In genomic region chr11:66881436-66881835, GRCh38 we compare ENCODE assay signal across 14 cellular contexts. TPM values are rescaled to one million over a fixed set of nuclear protein-coding genes. Genes with fewer than 3 reads are reported as not detected.
DNase-seq lines count a peak whose midpoint lies in the region; ATAC-seq and TF ChIP-seq lines count a peak whose summit lies in the region.
"Had no signal": no experiment of that assay in that cellular context is flagged by ENCODE, and none has a peak within 500 bp of the region (broad histone marks: within the 10 kb centered on the region; RNA-seq: fewer than 3 reads in every experiment).

No MANE protein-coding gene starts in this region.

- H3K9ac ChIP-seq in colonic mucosa (ENCODE audit: low read depth in 2 of 2, low read length in 2 of 2): no peak overlapping the region

- peaks cover 34% of the 10 kb centered on the region for H3K4me1 ChIP-seq in RWPE2 (ENCODE audit: insufficient read depth, poor library complexity, severe bottlenecking)
- peaks cover 11% of the 10 kb centered on the region for H3K4me1 ChIP-seq in foreskin keratinocyte
- no peaks in the 10 kb centered on the region for H3K4me1 ChIP-seq in colonic mucosa

- peak; percentile 12; the same call in 1 of the 2 replicates for TF ChIP-seq RAD21 in Ishikawa (IDR thresholded peaks at IDR 0.05; ENCODE audit: low read depth)

- H3K27me3 ChIP-seq in RWPE2 (ENCODE audit: insufficient read depth, poor library complexity, severe bottlenecking) (no peaks in the 10 kb centered on the region), foreskin keratinocyte (no peaks in the 10 kb centered on the region), colonic mucosa (no peaks in the 10 kb centered on the region)
- H3K27me3 ChIP-seq: BE2C, tibial nerve had no signal

- DNase-seq in COLO668 (lab: John Stamatoyannopoulos, UW; ENCODE audit: unreplicated experiment) (peak; percentile 70), RWPE2 (ENCODE audit: low spot score) (peak; percentile 40), foreskin keratinocyte (no peak), colonic mucosa (no peak), glomerular visceral epithelial cell (ENCODE audit: extremely low spot score) (no peak), NCI-H1436 treated with DMSO at 0.1 percent for 48 hours (lab: John Stamatoyannopoulos, UW) (no peak)
- DNase-seq: activated gamma-delta T cell treated with Interleukin-2 at 50 U/mL for 16 hours, BE2C, EL, lower lobe of right lung had no signal

- no peak overlapping the region for H3K4me3 ChIP-seq in RWPE2 (ENCODE audit: severe bottlenecking)
- no peak overlapping the region for H3K4me3 ChIP-seq in colonic mucosa
- H3K4me3 ChIP-seq: lower lobe of right lung, tibial nerve had no signal

- intact Hi-C loops in colonic mucosa (cut with DNase I): no loop called here

- no peak for TF ChIP-seq CTCF in RWPE2 (IDR thresholded peaks at IDR 0.05; ENCODE audit: poor library complexity, severe bottlenecking)
- peak; percentile 14 for TF ChIP-seq CTCF in foreskin keratinocyte (conservative IDR thresholded peaks at IDR 0.05)
- no peak for TF ChIP-seq CTCF in colonic mucosa (IDR thresholded peaks at IDR 0.05)

- H3K36me3 ChIP-seq in RWPE2 (ENCODE audit: low read depth): no peaks in the 10 kb centered on the region
- no peaks in the 10 kb centered on the region for H3K36me3 ChIP-seq in colonic mucosa
- H3K36me3 ChIP-seq: BE2C, lower lobe of right lung, tibial nerve had no signal

- ATAC-seq in RWPE2 (ENCODE audit: low read depth): no peak
- no peak for ATAC-seq in foreskin keratinocyte
- ATAC-seq in HG03159 (IDR thresholded peaks at IDR 0.05; ENCODE audit: unreplicated experiment): no peak
- ATAC-seq: HepG2 had no signal

- H3K27ac ChIP-seq in RWPE2 (ENCODE audit: poor library complexity, severe bottlenecking) (peak overlapping the region; percentile 58), foreskin keratinocyte (no peak overlapping the region), colonic mucosa (no peak overlapping the region)
- H3K27ac ChIP-seq: lower lobe of right lung had no signal

- H3K9me3 ChIP-seq in RWPE2 (ENCODE audit: severe bottlenecking) (no peaks in the 10 kb centered on the region), colonic mucosa (no peaks in the 10 kb centered on the region)
- H3K9me3 ChIP-seq: BE2C, lower lobe of right lung, tibial nerve had no signal

- no peak for TF ChIP-seq EP300 in Ishikawa (IDR thresholded peaks at IDR 0.05; ENCODE audit: borderline replicate concordance)

TF ChIP-seq in Ishikawa, 13 proteins besides CTCF, POLR2A, EP300 and RAD21:
- TF ChIP-seq TCF12 (IDR thresholded peaks at IDR 0.05; ENCODE audit: low read depth) (no peak), FOXM1 (IDR thresholded peaks at IDR 0.05; ENCODE audit: borderline replicate concordance, low read depth) (no peak), CEBPB (IDR thresholded peaks at IDR 0.05) (no peak), EGR1 (IDR thresholded peaks at IDR 0.05) (no peak), TEAD4 (IDR thresholded peaks at IDR 0.05) (no peak), NFIC (IDR thresholded peaks at IDR 0.05) (no peak), CREB1 (IDR thresholded peaks at IDR 0.05; ENCODE audit: low read depth) (no peak), MAX (IDR thresholded peaks at IDR 0.05) (no peak), ZBTB7A (IDR thresholded peaks at IDR 0.05; ENCODE audit: low read depth) (no peak), YY1 (IDR thresholded peaks at IDR 0.05; ENCODE audit: low read depth) (no peak), TAF1 (IDR thresholded peaks at IDR 0.05; ENCODE audit: low read depth) (no peak)

RNA-seq across cellular contexts. Expression of gene LRFN4, which starts 24.6 kb away (rescaled TPM):
- total RNA-seq in foreskin keratinocyte: 10.6 and 11.1 TPM in 2 replicates
- 10.7 and 11.5 TPM in 2 replicates for polyA plus RNA-seq in foreskin keratinocyte
- 10 to 100 TPM; 20.7 to 51.7 TPM for total RNA-seq in colonic mucosa

RNA-seq across cellular contexts. Expression of gene RCE1, which starts 38.2 kb away (rescaled TPM):
- total RNA-seq in foreskin keratinocyte (20.2 and 21.4 TPM in 2 replicates), colonic mucosa (10 to 100 TPM; 27.0 to 35.9 TPM)
- 24.3 and 26.4 TPM in 2 replicates for polyA plus RNA-seq in foreskin keratinocyte

Comparison
In these comparisons a context has a peak if more than half of its experiments do, and no peak if none do; other contexts are left out.
1. DNase-seq: peak in COLO668 (single experiment) and RWPE2 (single experiment); none in foreskin keratinocyte (0 of 2), colonic mucosa (single experiment), glomerular visceral epithelial cell (single experiment) and NCI-H1436 treated with DMSO at 0.1 percent for 48 hours (single experiment).